8 cellular contexts compared by ENCODE assay signal in genomic region chr4:82739292-82740190, GRCh38. TPM values are rescaled to one million over a fixed set of nuclear protein-coding genes. Genes with fewer than 3 reads are reported as not detected.
A peak's percentile ranks its signal among the peaks of the same experiment; 100 is the strongest.
DNase-seq lines count a peak whose midpoint lies in the region; ATAC-seq, FAIRE-seq and TF ChIP-seq lines count a peak whose summit lies in the region.

No MANE protein-coding gene starts in this region.

- H3K4me1 ChIP-seq in K562 (replicated peaks in 1 of 2; ENCODE audit: control insufficient read depth in 2 of 2, insufficient read depth in 2 of 2, low read length in 2 of 2) = 0 out of 5 replicates have a peak, but pooled peaks cover 0 to 2% of the 10 kb centered on the region in 2 experiments

- H3K36me3 ChIP-seq in K562 (ENCODE audit: control insufficient read depth, insufficient read depth, low read length) = no peaks in the 10 kb centered on the region

- H3K9ac ChIP-seq in K562 (ENCODE audit: insufficient read depth in 1 of 2, low read depth in 2 of 2, low read length in 2 of 2) = no peak overlapping the region

- peaks cover 4 to 26% of the 10 kb centered on the region in 2 experiments; a peak in 4 of 5 replicates for H3K27me3 ChIP-seq in K562 (ENCODE audit: control insufficient read depth in 2 of 2, insufficient read depth in 2 of 2, low read length in 2 of 2)

- intact Hi-C loops in K562 (cut with micrococcal nuclease) = loop anchor here (1.0 to 5.0 kb wide), 2 partner anchors 277 to 462 kb away; no protein-coding TSS in a partner anchor

- peak; percentile 98 to 100 (median 99) for TF ChIP-seq CTCF in K562 (IDR thresholded peaks at IDR 0.05 in 2 of 3, conservative IDR thresholded peaks at IDR 0.05 in 1 of 3; ENCODE audit: insufficient read depth in 2 of 3, low read depth in 1 of 3, low read length in 3 of 3)

- H3K27ac ChIP-seq in K562 (ENCODE audit: extremely low read depth, low read depth, low read length) = no peak overlapping the region

- no TSS peak for BruUV-seq in K562 (replicated peaks; lab: Mats Ljungman, UMichigan)

- H3K4me3 ChIP-seq in K562 = no peak overlapping the region

- DNase-seq in Caki2 (ENCODE audit: low read depth) = peak; percentile 60
- DNase-seq in T-helper 1 cell = peak in 3 of 5 donors; percentile 34 to 63 (median 38)
- DNase-seq in K562 (ENCODE audit: extremely low read depth in 1 of 4, low spot score in 3 of 4) = peak; percentile 71 to 89 (median 86)
- DNase-seq in inferior parietal cortex (ENCODE audit: extremely low spot score) = peak; percentile 68
- DNase-seq in stimulated activated CD4-positive, alpha-beta T cell treated with anti-CD3 and anti-CD28 coated beads, Interleukin-15, amount 100 ng/mL, for 48 hours (ENCODE audit: low read depth in 2 of 2) = peak; percentile 58 to 81
- DNase-seq in NCI-H2227 (lab: John Stamatoyannopoulos, UW; ENCODE audit: unreplicated experiment) = no peak

- peak; percentile 56 for FAIRE-seq in K562 (lab: Jason Lieb, UNC)

- CTCF ChIA-PET in K562 (lab: Yijun Ruan, JAX; ENCODE audit: low intra/inter-chr PET ratio) = interaction anchor here (0.6 to 2.6 kb wide), 4 partner anchors 53 to 1333 kb away, joined by 3 to 27 read pairs (median 4); no protein-coding TSS in a partner anchor

- in situ Hi-C loops in Caki2 (cut with HindIII; ENCODE audit: low pct_unique_long_range_greater_than_20kb, low sequenced_read_pairs) (no loop called here), K562 (cut with MboI) (loop anchor here (5.0 kb wide), 1 partner anchor 272 kb away; no protein-coding TSS in a partner anchor)

- H3K9me3 ChIP-seq in K562 (replicated peaks; ENCODE audit: control insufficient read depth, insufficient read depth, low read depth, low read length) = no peaks in the 10 kb centered on the region

- no peaks in the 10 kb centered on the region for H3K79me2 ChIP-seq in K562 (ENCODE audit: control insufficient read depth, insufficient read depth, low read length)

- 15% methylated on average over 23 of the region's 23 CpGs for WGBS in K562 (ENCODE audit: insufficient coverage, low coverage, missing lambda C conversion rate)

- H3K9me1 ChIP-seq in K562 (ENCODE audit: control insufficient read depth, insufficient read depth, low read length) = no peaks in the 10 kb centered on the region

- TF ChIP-seq EP300 in K562 (IDR thresholded peaks at IDR 0.05; ENCODE audit: low read length) = no peak

- peak; percentile 99 for ATAC-seq in GM21367 (IDR thresholded peaks at IDR 0.05; ENCODE audit: unreplicated experiment)
- ATAC-seq in HG03571 (IDR thresholded peaks at IDR 0.05; ENCODE audit: unreplicated experiment) = peak; percentile 99
- ATAC-seq in K562 = peak; percentile 100

- POLR2A ChIA-PET in K562 (lab: Yijun Ruan, JAX) = interaction anchor here (0.6 kb wide), 1 partner anchor 9 kb away, joined by 4 read pairs; no protein-coding TSS in a partner anchor

- no peak overlapping the region for H3K4me2 ChIP-seq in K562 (ENCODE audit: insufficient read depth, low read length)

- peak; percentile 75 to 83 for TF ChIP-seq RAD21 in K562 (CRISPR knock-in tag; conservative IDR thresholded peaks at IDR 0.05 in 1 of 2, IDR thresholded peaks at IDR 0.05 in 1 of 2)

- no peaks in the 10 kb centered on the region; the same call in 1 of the 2 replicates for H4K20me1 ChIP-seq in K562 (replicated peaks; ENCODE audit: control insufficient read depth, insufficient read depth, low read length)

- no peak for TF ChIP-seq POLR2A in K562 (conservative IDR thresholded peaks at IDR 0.05)

- no peak overlapping the region for H2AFZ ChIP-seq in K562 (ENCODE audit: low read depth, low read length)

TF ChIP-seq in K562, 482 proteins besides CTCF, POLR2A, EP300 and RAD21 (continues in another document):
- TF ChIP-seq DEAF1 (CRISPR knock-in tag; IDR thresholded peaks at IDR 0.05) (peak; percentile 63; the same call in 1 of the 2 replicates), RFX7 (CRISPR knock-in tag; IDR thresholded peaks at IDR 0.05) (no peak), CREM (IDR thresholded peaks at IDR 0.05; ENCODE audit: low read depth) (peak; percentile 68), EGR1 (conservative IDR thresholded peaks at IDR 0.05) (peak; percentile 27; the same call in 1 of the 2 replicates), NFIC (IDR thresholded peaks at IDR 0.05) (0 out of 2 replicates have a peak, but pooled peaks have one; percentile 19), TRIM28 (IDR thresholded peaks at IDR 0.05) (no peak), IRF2 (CRISPR knock-in tag; IDR thresholded peaks at IDR 0.05) (no peak), SMC3 (conservative IDR thresholded peaks at IDR 0.05; ENCODE audit: insufficient read depth, low read depth, low read length) (peak; percentile 95), ZSCAN29 (IDR thresholded peaks at IDR 0.05) (no peak), HSF4 (CRISPR knock-in tag; IDR thresholded peaks at IDR 0.05; ENCODE audit: borderline replicate concordance) (no peak), XRCC5 (IDR thresholded peaks at IDR 0.05; ENCODE audit: low read depth, low read length) (peak; percentile 70; the same call in 1 of the 2 replicates), ZBTB49 (CRISPR knock-in tag; IDR thresholded peaks at IDR 0.05; ENCODE audit: borderline replicate concordance) (no peak), HCFC1 (IDR thresholded peaks at IDR 0.05; ENCODE audit: low read depth, low read length) (peak; percentile 17; the same call in 1 of the 2 replicates)

RNA-seq across cellular contexts. Expression of gene SCD5, which starts 59.1 kb away (rescaled TPM):
- total RNA-seq in Caki2 (2014; rRNA removed; shearing (Covaris generic); ENCODE audit: low replicate concordance) = 4.4 and 7.2 TPM in 2 replicates
- total RNA-seq in K562 (2011; cell fraction: chromatin; rRNA removed; ENCODE audit: low replicate concordance) = not detected in 2 replicates
- total RNA-seq in K562 (2011; cell fraction: nucleolus; rRNA removed) = not detected in 2 replicates
- not detected in 2 replicates for total RNA-seq in K562 (2011; cell fraction: nucleoplasm; rRNA removed)
- total RNA-seq in K562 (2014; rRNA removed) = not detected in 2 replicates
- total RNA-seq in K562 (2014; rRNA removed; fragmentation: Illumina TruSeq; extraction: Trizol) = 0.04 TPM in 1 of 2 replicates, not detected in the other
- not detected in 2 replicates for total RNA-seq in K562 (2015; rRNA removed; fragmentation: Illumina TruSeq; extraction: Trizol)
- 0.18 and 0.20 TPM in 2 replicates for total RNA-seq in K562 (2021)
- 0.03 and 0.04 TPM in 2 replicates for polyA plus RNA-seq in K562 (2011; rRNA removed)
- 0.09 TPM in 1 of 2 replicates, not detected in the other for polyA plus RNA-seq in K562 (2011; cell fraction: cytosol; rRNA removed)
- not detected in 2 replicates for polyA plus RNA-seq in K562 (2011; cell fraction: nucleus; rRNA removed)
- not detected in 2 replicates for polyA plus RNA-seq in K562 (2012)
- polyA plus RNA-seq in K562 (2014; fragmentation: Illumina TruSeq; extraction: Trizol) = not detected in 2 replicates
- polyA plus RNA-seq in K562 (2014; fragmentation: Nextera tagmentation; extraction: Ambion mirVana) = under 1 TPM in 1 of 2 experiments, not detected in 1; 0.01 TPM
- polyA plus RNA-seq in K562 (2014; rRNA removed) = not detected in 2 replicates
- 0.06 TPM in 1 of 2 replicates, not detected in the other for polyA minus RNA-seq in K562 (2011; rRNA and poly(A)+ RNA removed)
- not detected in 2 replicates for polyA minus RNA-seq in K562 (2011; cell fraction: cytosol; rRNA and poly(A)+ RNA removed)
- polyA minus RNA-seq in K562 (2011; cell fraction: nucleus; rRNA and poly(A)+ RNA removed) = 0.13 TPM in 1 of 2 replicates, not detected in the other
